7 cellular contexts compared by ENCODE assay signal in genomic region chr12:53320352-53321195, GRCh38.
DNase-seq lines count a peak whose midpoint lies in the region; ATAC-seq lines count a peak whose summit lies in the region.

No MANE protein-coding gene starts in this region.

- ATAC-seq in stimulated activated naive CD8-positive, alpha-beta T cell treated with anti-CD3 and anti-CD28 coated beads, Interleukin-15, amount 100 ng/mL, for 72 hours = no peak
- no peak for ATAC-seq in activated CD4-positive, CD25-positive, alpha-beta regulatory T cell treated with anti-CD3 and anti-CD28 coated beads, Interleukin-2, amount 50 U/mL, for 24 hours
- no peak for ATAC-seq in GM21717 (IDR thresholded peaks at IDR 0.05; ENCODE audit: unreplicated experiment)

- peaks cover 12% of the 10 kb centered on the region for H3K27me3 ChIP-seq in HUES48 (ENCODE audit: control insufficient read depth, insufficient read depth, low read length)

- no peak overlapping the region for H3K27ac ChIP-seq in HUES48 (ENCODE audit: low read depth, low read length)

- peak overlapping the region; percentile 98 for H3K27ac Mint-ChIP-seq in activated naive CD8-positive, alpha-beta T cell
- H3K27ac Mint-ChIP-seq in stimulated activated naive CD8-positive, alpha-beta T cell treated with anti-CD3 and anti-CD28 coated beads, Interleukin-15, amount 100 ng/mL, for 72 hours = peak overlapping the region; percentile 95 to 99

- peak overlapping the region; percentile 87 for H3K4me3 ChIP-seq in HUES48 (ENCODE audit: low read depth, low read length)
- H3K4me3 ChIP-seq in iPS-18c (ENCODE audit: insufficient read depth, low read depth, low read length) = peak overlapping the region; percentile 89

- no peak for DNase-seq in stimulated activated naive CD8-positive, alpha-beta T cell treated with anti-CD3 and anti-CD28 coated beads, Interleukin-15, amount 100 ng/mL, for 72 hours
- no peak for DNase-seq in SKM-1 (lab: John Stamatoyannopoulos, UW; ENCODE audit: unreplicated experiment)

- peak overlapping the region; percentile 96 for H3K4me3 Mint-ChIP-seq in activated naive CD8-positive, alpha-beta T cell
- H3K4me3 Mint-ChIP-seq in stimulated activated naive CD8-positive, alpha-beta T cell treated with anti-CD3 and anti-CD28 coated beads, Interleukin-15, amount 100 ng/mL, for 72 hours = peak overlapping the region; percentile 97 to 98

- no peaks in the 10 kb centered on the region for H3K27me3 Mint-ChIP-seq in activated naive CD8-positive, alpha-beta T cell
- H3K27me3 Mint-ChIP-seq in stimulated activated naive CD8-positive, alpha-beta T cell treated with anti-CD3 and anti-CD28 coated beads, Interleukin-15, amount 100 ng/mL, for 72 hours = no peaks in the 10 kb centered on the region

- H3K9me3 ChIP-seq in HUES48 (ENCODE audit: control insufficient read depth, insufficient read depth, low read length) (no peaks in the 10 kb centered on the region), iPS-18c (ENCODE audit: control insufficient read depth, insufficient read depth, low read length) (no peaks in the 10 kb centered on the region)

- H3K36me3 ChIP-seq in HUES48 (ENCODE audit: control insufficient read depth, insufficient read depth, low read length) = peaks cover 25% of the 10 kb centered on the region

- H3K9ac ChIP-seq in HUES48 (ENCODE audit: low read depth, low read length) = peak overlapping the region; percentile 89; the same call in 1 of the 2 replicates

- peaks cover 10% of the 10 kb centered on the region; the same call in 1 of the 2 replicates for H3K4me1 ChIP-seq in HUES48 (ENCODE audit: control insufficient read depth, insufficient read depth, low read length)

- no peaks in the 10 kb centered on the region for H3K9me3 Mint-ChIP-seq in activated naive CD8-positive, alpha-beta T cell (ENCODE audit: low read depth)
- no peaks in the 10 kb centered on the region for H3K9me3 Mint-ChIP-seq in stimulated activated naive CD8-positive, alpha-beta T cell treated with anti-CD3 and anti-CD28 coated beads, Interleukin-15, amount 100 ng/mL, for 72 hours

- H3K36me3 Mint-ChIP-seq in activated naive CD8-positive, alpha-beta T cell = peaks cover 5% of the 10 kb centered on the region

- peaks cover 41% of the 10 kb centered on the region for H3K4me1 Mint-ChIP-seq in activated naive CD8-positive, alpha-beta T cell (ENCODE audit: low read depth)
- H3K4me1 Mint-ChIP-seq in stimulated activated naive CD8-positive, alpha-beta T cell treated with anti-CD3 and anti-CD28 coated beads, Interleukin-15, amount 100 ng/mL, for 72 hours = peaks cover 46% of the 10 kb centered on the region
